Comparison of ENCODE assay signal across 29 cellular contexts in the genomic region with DNA sequence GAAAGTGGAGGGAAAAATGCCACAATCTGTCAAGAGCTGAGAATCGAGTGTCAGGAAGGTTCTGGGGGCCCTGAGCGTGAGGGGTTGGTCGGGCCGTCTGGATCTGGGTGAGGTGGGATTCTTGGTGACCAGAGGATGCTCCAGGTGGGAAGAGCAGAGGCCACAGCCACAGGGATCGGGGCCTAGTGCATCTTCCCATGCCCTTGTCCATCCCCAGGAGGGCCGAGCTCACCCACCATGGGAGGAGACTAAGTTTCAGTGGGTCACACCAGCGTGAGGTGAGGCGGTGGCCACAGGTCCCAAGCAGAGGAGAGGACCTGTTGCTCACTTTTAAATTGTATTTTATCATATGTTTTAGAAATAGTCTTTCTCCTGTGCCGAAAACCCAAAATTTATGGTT.
"Had no signal": no experiment of that assay in that cellular context is flagged by ENCODE, and none has a peak within 500 bp of the region (broad histone marks: within the 10 kb centered on the region; RNA-seq: fewer than 3 reads in every experiment).

No MANE protein-coding gene starts in this region.

- H3K4me3 ChIP-seq: ascending aorta, cardiac muscle cell, K562, Peyer's patch, SJSA1 had no signal

- H3K36me3 Mint-ChIP-seq: activated naive CD4-positive, alpha-beta T cell treated with anti-CD3 and anti-CD28 coated beads, Interleukin-2, amount 50 U/mL, for 24 hours; activated naive CD8-positive, alpha-beta T cell treated with anti-CD3 and anti-CD28 coated beads, Interleukin-2, amount 10 ng/mL, durations not matched to agents 7 days and 5 days; WTC11 had no signal

- H3K9me3 Mint-ChIP-seq: activated CD4-positive, alpha-beta T cell treated with anti-CD3 and anti-CD28 coated beads, Interleukin-2, amount 10 ng/mL, durations not matched to agents 7 days and 5 days; activated naive CD4-positive, alpha-beta T cell treated with anti-CD3 and anti-CD28 coated beads, Interleukin-2, amount 50 U/mL, for 24 hours; activated naive CD8-positive, alpha-beta T cell treated with anti-CD3 and anti-CD28 coated beads, Interleukin-2, amount 10 ng/mL, durations not matched to agents 7 days and 5 days; activated T-cell treated with anti-CD3 and anti-CD28 coated beads, Interleukin-2, amount 50 U/mL, for 24 hours; activated T-helper 2 cell treated with anti-CD3 and anti-CD28 coated beads, Interferon-gamma antibody, Interleukin-2, Interleukin-4, amounts not matched to agents 10 μg/mL and 5 μg/mL and 100 μg/mL, durations not matched to agents 14 hours and 24 hours and 36 hours; T-helper 1 cell treated with Interleukin-12 subunit alpha and Interleukin-12 subunit beta and Interleukin-4 antibody, amounts not matched to agents 30 μg/mL and 1 μg/mL, for 36 hours; T-helper 2 cell treated with Interferon-gamma antibody and Interleukin-4, amounts not matched to agents 5 μg/mL and 100 μg/mL, for 36 hours; WTC11 had no signal

- H3K36me3 ChIP-seq: ascending aorta, cardiac muscle cell, Peyer's patch, SJSA1 had no signal

- H3K4me1 Mint-ChIP-seq: activated CD4-positive, alpha-beta T cell treated with anti-CD3 and anti-CD28 coated beads for 36 hours; activated CD4-positive, alpha-beta T cell treated with anti-CD3 and anti-CD28 coated beads, Interleukin-2, amount 10 ng/mL, durations not matched to agents 7 days and 5 days; activated naive CD4-positive, alpha-beta T cell treated with anti-CD3 and anti-CD28 coated beads, Interleukin-2, amount 50 U/mL, for 24 hours; activated naive CD8-positive, alpha-beta T cell treated with anti-CD3 and anti-CD28 coated beads, Interleukin-2, amount 10 ng/mL, durations not matched to agents 7 days and 5 days; WTC11 had no signal

- DNase-seq: activated CD4-positive, alpha-beta T cell treated with anti-CD3 and anti-CD28 coated beads for 36 hours; activated CD4-positive, alpha-beta T cell treated with anti-CD3 and anti-CD28 coated beads, Interleukin-2, amount 10 ng/mL, durations not matched to agents 7 days and 5 days; activated CD4-positive, alpha-beta T cell treated with anti-CD3 and anti-CD28 coated beads, Interleukin-2, amount 50 U/mL, for 48 hours; activated gamma-delta T cell; activated naive CD4-positive, alpha-beta T cell treated with Interleukin-2 at 50 U/mL for 16 hours; activated naive CD8-positive, alpha-beta T cell treated with anti-CD3 and anti-CD28 coated beads, Interleukin-2, amount 10 ng/mL, durations not matched to agents 7 days and 5 days; activated T-cell treated with anti-CD3 and anti-CD28 coated beads, Interleukin-2, amount 50 U/mL, for 24 hours; amygdala; NCI-H1092 treated with DMSO at 0.1 percent for 48 hours; NCI-H1417; NCI-H187 treated with DMSO at 0.1 percent for 48 hours; NCI-H2081; NCI-H226; NCI-H524 treated with DMSO at 0.1 percent for 48 hours; Peyer's patch; RPMI8226; SHP77 treated with DMSO at 0.1 percent for 48 hours; SK-N-SH had no signal

- ATAC-seq: activated CD4-positive, alpha-beta T cell treated with anti-CD3 and anti-CD28 coated beads for 36 hours; activated CD4-positive, CD25-positive, alpha-beta regulatory T cell treated with anti-CD3 and anti-CD28 coated beads, Interleukin-2, amount 50 U/mL, for 24 hours; activated CD8-positive, alpha-beta T cell treated with anti-CD3 and anti-CD28 coated beads, Interleukin-2, amount 10 ng/mL, durations not matched to agents 7 days and 5 days; K562; WTC11 had no signal

- H3K27ac Mint-ChIP-seq: activated CD4-positive, alpha-beta T cell treated with anti-CD3 and anti-CD28 coated beads for 36 hours; activated CD4-positive, alpha-beta T cell treated with anti-CD3 and anti-CD28 coated beads, Interleukin-2, amount 10 ng/mL, durations not matched to agents 7 days and 5 days; activated CD8-positive, alpha-beta T cell treated with anti-CD3 and anti-CD28 coated beads, Interleukin-2, amount 10 ng/mL, durations not matched to agents 7 days and 5 days; activated naive CD4-positive, alpha-beta T cell treated with anti-CD3 and anti-CD28 coated beads, Interleukin-2, amount 50 U/mL, for 24 hours; activated naive CD8-positive, alpha-beta T cell treated with anti-CD3 and anti-CD28 coated beads, Interleukin-2, amount 10 ng/mL, durations not matched to agents 7 days and 5 days; activated T-cell treated with anti-CD3 and anti-CD28 coated beads, Interleukin-2, amount 50 U/mL, for 24 hours; activated T-helper 2 cell treated with anti-CD3 and anti-CD28 coated beads, Interferon-gamma antibody, Interleukin-2, Interleukin-4, amounts not matched to agents 10 μg/mL and 5 μg/mL and 100 μg/mL, durations not matched to agents 14 hours and 24 hours and 36 hours; T-helper 1 cell treated with Interleukin-12 subunit alpha and Interleukin-12 subunit beta and Interleukin-4 antibody, amounts not matched to agents 30 μg/mL and 1 μg/mL, for 36 hours; T-helper 2 cell treated with Interferon-gamma antibody and Interleukin-4, amounts not matched to agents 5 μg/mL and 100 μg/mL, for 36 hours; WTC11 had no signal

- H3K27me3 ChIP-seq: ascending aorta, Peyer's patch had no signal

- H3K27me3 Mint-ChIP-seq: activated naive CD4-positive, alpha-beta T cell treated with anti-CD3 and anti-CD28 coated beads, Interleukin-2, amount 50 U/mL, for 24 hours had no signal

- H3K27ac ChIP-seq: ascending aorta, cardiac muscle cell, Peyer's patch, SJSA1 had no signal

- H3K4me3 Mint-ChIP-seq: activated CD4-positive, alpha-beta T cell treated with anti-CD3 and anti-CD28 coated beads for 36 hours; activated CD4-positive, alpha-beta T cell treated with anti-CD3 and anti-CD28 coated beads, Interleukin-2, amount 10 ng/mL, durations not matched to agents 7 days and 5 days; activated CD8-positive, alpha-beta T cell treated with anti-CD3 and anti-CD28 coated beads, Interleukin-2, amount 10 ng/mL, durations not matched to agents 7 days and 5 days; activated naive CD4-positive, alpha-beta T cell treated with anti-CD3 and anti-CD28 coated beads, Interleukin-2, amount 50 U/mL, for 24 hours; activated naive CD8-positive, alpha-beta T cell treated with anti-CD3 and anti-CD28 coated beads, Interleukin-2, amount 10 ng/mL, durations not matched to agents 7 days and 5 days; activated T-cell treated with anti-CD3 and anti-CD28 coated beads, Interleukin-2, amount 50 U/mL, for 24 hours; T-helper 1 cell treated with Interleukin-12 subunit alpha and Interleukin-12 subunit beta and Interleukin-4 antibody, amounts not matched to agents 30 μg/mL and 1 μg/mL, for 36 hours; T-helper 2 cell treated with Interferon-gamma antibody and Interleukin-4, amounts not matched to agents 5 μg/mL and 100 μg/mL, for 36 hours; WTC11 had no signal

- H3K9me3 ChIP-seq: ascending aorta, Peyer's patch, SJSA1, SK-N-SH had no signal
